10 cellular contexts compared by ENCODE assay signal in genomic region chr3:27521179-27521871, GRCh38. TPM values are rescaled to one million over a fixed set of nuclear protein-coding genes. Genes with fewer than 3 reads are reported as not detected.
DNase-seq lines count a peak whose midpoint lies in the region; ATAC-seq and TF ChIP-seq lines count a peak whose summit lies in the region.
"Had no signal": no experiment of that assay in that cellular context is flagged by ENCODE, and none has a peak within 500 bp of the region (broad histone marks: within the 10 kb centered on the region; RNA-seq: fewer than 3 reads in every experiment).

No MANE protein-coding gene starts in this region.

- intact Hi-C loops in upper lobe of right lung (cut with DNase I) = no loop called here

- no peak for DNase-seq in activated T-cell treated with anti-CD3 and anti-CD28 coated beads, Interleukin-2, amount 50 U/mL, for 72 hours
- DNase-seq in activated T-cell treated with anti-CD3 and anti-CD28 coated beads, Interleukin-2, amount 50 U/mL, for 4 hours = no peak
- DNase-seq in hepatocyte (ENCODE audit: low spot score) (peak; percentile 58), upper lobe of right lung (no peak), DMS153 treated with DMSO at 0.1 percent for 48 hours (lab: John Stamatoyannopoulos, UW; ENCODE audit: unreplicated experiment) (no peak), cerebellar nuclear complex (lab: John Stamatoyannopoulos, UW) (no peak), medulla oblongata (ENCODE audit: extremely low spot score) (no peak)
- DNase-seq: activated CD4-positive, alpha-beta T cell treated with anti-CD3 and anti-CD28 coated beads for 4 hours had no signal

- H2AFZ ChIP-seq in hepatocyte = no peak overlapping the region

- H3K36me3 ChIP-seq in hepatocyte (replicated peaks; ENCODE audit: insufficient read depth, low read depth) (no peaks in the 10 kb centered on the region), upper lobe of right lung (no peaks in the 10 kb centered on the region)
- H3K36me3 ChIP-seq: BLaER1 treated with 17β-estradiol and CSF1 and Interleukin-3, amounts not matched to agents 10 nM and 100 nM had no signal

- H3K4me3 Mint-ChIP-seq in activated T-cell treated with anti-CD3 and anti-CD28 coated beads, Interleukin-2, amount 50 U/mL, for 72 hours = no peak overlapping the region
- no peak overlapping the region for H3K4me3 Mint-ChIP-seq in activated T-cell treated with anti-CD3 and anti-CD28 coated beads, Interleukin-2, amount 50 U/mL, for 4 hours
- H3K4me3 Mint-ChIP-seq in activated T-helper 17 cell treated with anti-CD3 and anti-CD28 coated beads, Interleukin-2, amount 50 U/mL, for 72 hours = no peak overlapping the region

- no peaks in the 10 kb centered on the region for H3K9me2 ChIP-seq in hepatocyte (replicated peaks; ENCODE audit: insufficient read depth)

- H3K27ac ChIP-seq in hepatocyte = no peak overlapping the region
- H3K27ac ChIP-seq in upper lobe of right lung = peak overlapping the region; percentile 8

- H3K4me3 ChIP-seq in hepatocyte (no peak overlapping the region), upper lobe of right lung (no peak overlapping the region)
- H3K4me3 ChIP-seq: BLaER1 treated with 17β-estradiol and CSF1 and Interleukin-3, amounts not matched to agents 10 nM and 100 nM had no signal

- H3K9me3 Mint-ChIP-seq in activated T-cell treated with anti-CD3 and anti-CD28 coated beads, Interleukin-2, amount 50 U/mL, for 72 hours = no peaks in the 10 kb centered on the region
- H3K9me3 Mint-ChIP-seq in activated T-cell treated with anti-CD3 and anti-CD28 coated beads, Interleukin-2, amount 50 U/mL, for 4 hours = no peaks in the 10 kb centered on the region
- H3K9me3 Mint-ChIP-seq in activated T-helper 17 cell treated with anti-CD3 and anti-CD28 coated beads, Interleukin-2, amount 50 U/mL, for 72 hours = no peaks in the 10 kb centered on the region

- H3K4me1 ChIP-seq in hepatocyte (ENCODE audit: insufficient read depth) (peaks cover 6% of the 10 kb centered on the region), upper lobe of right lung (peaks cover 24% of the 10 kb centered on the region)

- no peak overlapping the region for H3K4me2 ChIP-seq in hepatocyte

- H3K9me3 ChIP-seq in hepatocyte (ENCODE audit: low read depth) (no peaks in the 10 kb centered on the region), upper lobe of right lung (no peaks in the 10 kb centered on the region)
- H3K9me3 ChIP-seq: BLaER1 treated with 17β-estradiol and CSF1 and Interleukin-3, amounts not matched to agents 10 nM and 100 nM had no signal

- no peak overlapping the region for H3K27ac Mint-ChIP-seq in activated T-cell treated with anti-CD3 and anti-CD28 coated beads, Interleukin-2, amount 50 U/mL, for 72 hours
- no peak overlapping the region for H3K27ac Mint-ChIP-seq in activated T-helper 17 cell treated with anti-CD3 and anti-CD28 coated beads, Interleukin-2, amount 50 U/mL, for 72 hours

- no peaks in the 10 kb centered on the region for H3K36me3 Mint-ChIP-seq in activated T-cell treated with anti-CD3 and anti-CD28 coated beads, Interleukin-2, amount 50 U/mL, for 72 hours (ENCODE audit: insufficient read depth in 2 of 2)
- no peaks in the 10 kb centered on the region for H3K36me3 Mint-ChIP-seq in activated T-cell treated with anti-CD3 and anti-CD28 coated beads, Interleukin-2, amount 50 U/mL, for 4 hours (ENCODE audit: insufficient read depth)
- H3K36me3 Mint-ChIP-seq in activated T-helper 17 cell treated with anti-CD3 and anti-CD28 coated beads, Interleukin-2, amount 50 U/mL, for 72 hours (ENCODE audit: low read depth) = no peaks in the 10 kb centered on the region

- peak; percentile 37 to 84 for ATAC-seq in activated T-cell treated with anti-CD3 and anti-CD28 coated beads, Interleukin-2, amount 50 U/mL, for 72 hours (replicated peaks in 1 of 2)
- no peak for ATAC-seq in activated T-cell treated with anti-CD3 and anti-CD28 coated beads, Interleukin-2, amount 50 U/mL, for 4 hours
- ATAC-seq in activated T-helper 17 cell treated with anti-CD3 and anti-CD28 coated beads, Interleukin-2, amount 50 U/mL, for 72 hours (replicated peaks) = peak; percentile 55
- ATAC-seq in upper lobe of right lung = peak; percentile 89

- H4K20me1 ChIP-seq in hepatocyte (ENCODE audit: insufficient read depth, poor library complexity, severe bottlenecking) = no peaks in the 10 kb centered on the region
- H4K20me1 ChIP-seq: BLaER1 treated with 17β-estradiol and CSF1 and Interleukin-3, amounts not matched to agents 10 nM and 100 nM had no signal

- WGBS in hepatocyte (ENCODE audit: low lambda C conversion rate, missing lambda C conversion rate) = 71% methylated on average over 5 of the region's 5 CpGs

- TF ChIP-seq CTCF in hepatocyte (IDR thresholded peaks at IDR 0.05; ENCODE audit: poor library complexity) (no peak), upper lobe of right lung (IDR thresholded peaks at IDR 0.05) (no peak)

- H3K27me3 ChIP-seq in hepatocyte = no peaks in the 10 kb centered on the region
- no peaks in the 10 kb centered on the region for H3K27me3 ChIP-seq in upper lobe of right lung
- H3K27me3 ChIP-seq: BLaER1 treated with 17β-estradiol and CSF1 and Interleukin-3, amounts not matched to agents 10 nM and 100 nM had no signal

- no peaks in the 10 kb centered on the region for H3K79me2 ChIP-seq in hepatocyte

- peaks cover 4% of the 10 kb centered on the region for H3K4me1 Mint-ChIP-seq in activated T-cell treated with anti-CD3 and anti-CD28 coated beads, Interleukin-2, amount 50 U/mL, for 72 hours (ENCODE audit: low read depth)
- H3K4me1 Mint-ChIP-seq in activated T-cell treated with anti-CD3 and anti-CD28 coated beads, Interleukin-2, amount 50 U/mL, for 4 hours (ENCODE audit: low read depth) = no peaks in the 10 kb centered on the region
- no peaks in the 10 kb centered on the region for H3K4me1 Mint-ChIP-seq in activated T-helper 17 cell treated with anti-CD3 and anti-CD28 coated beads, Interleukin-2, amount 50 U/mL, for 72 hours

- H3K27me3 Mint-ChIP-seq in activated T-cell treated with anti-CD3 and anti-CD28 coated beads, Interleukin-2, amount 50 U/mL, for 72 hours (ENCODE audit: low read depth) = no peaks in the 10 kb centered on the region
- H3K27me3 Mint-ChIP-seq in activated T-cell treated with anti-CD3 and anti-CD28 coated beads, Interleukin-2, amount 50 U/mL, for 4 hours (ENCODE audit: low read depth) = no peaks in the 10 kb centered on the region
- no peaks in the 10 kb centered on the region for H3K27me3 Mint-ChIP-seq in activated T-helper 17 cell treated with anti-CD3 and anti-CD28 coated beads, Interleukin-2, amount 50 U/mL, for 72 hours

RNA-seq across cellular contexts. Expression of gene SLC4A7, which starts 37.1 kb away (rescaled TPM):
- 10 to 100 TPM; 39.1 to 39.9 TPM for total RNA-seq in activated T-cell treated with anti-CD3 and anti-CD28 coated beads, Interleukin-2, amount 50 U/mL, for 72 hours
- total RNA-seq in activated T-cell treated with anti-CD3 and anti-CD28 coated beads, Interleukin-2, amount 50 U/mL, for 4 hours = 10 to 100 TPM; 31.0 to 35.4 (median 31.9) TPM
- total RNA-seq in activated T-helper 17 cell treated with anti-CD3 and anti-CD28 coated beads, Interleukin-2, amount 50 U/mL, for 72 hours = 10 to 100 TPM; 43.8 to 56.9 TPM
- total RNA-seq in hepatocyte (44.7 and 45.3 TPM in 2 replicates), upper lobe of right lung (15.0 TPM)
- polyA plus RNA-seq in hepatocyte = 7.7 and 9.3 TPM in 2 replicates

Comparison
In these comparisons a context has a peak if more than half of its experiments do, and no peak if none do; other contexts are left out.
1. ATAC-seq: peak in activated T-cell treated with anti-CD3 and anti-CD28 coated beads, Interleukin-2, amount 50 U/mL, for 72 hours (2 of 2), activated T-helper 17 cell treated with anti-CD3 and anti-CD28 coated beads, Interleukin-2, amount 50 U/mL, for 72 hours (single experiment) and upper lobe of right lung (single experiment); none in activated T-cell treated with anti-CD3 and anti-CD28 coated beads, Interleukin-2, amount 50 U/mL, for 4 hours (0 of 2).